21 cellular contexts compared by ENCODE assay signal in genomic region chr13:106340249-106340648, GRCh38.
"Had no signal": no experiment of that assay in that cellular context is flagged by ENCODE, and none has a peak within 500 bp of the region (broad histone marks: within the 10 kb centered on the region; RNA-seq: fewer than 3 reads in every experiment).

No MANE protein-coding gene starts in this region.

- H3K27me3 ChIP-seq: dorsolateral prefrontal cortex, esophagus muscularis mucosa, foreskin keratinocyte, gastroesophageal sphincter, left lung, right atrium auricular region, sigmoid colon, tibial nerve, upper lobe of left lung had no signal

- H3K4me3 ChIP-seq: dorsolateral prefrontal cortex, esophagus muscularis mucosa, gastroesophageal sphincter, heart right ventricle, left lung, prostate gland, right atrium auricular region, sigmoid colon, thoracic aorta, tibial nerve, upper lobe of left lung had no signal

- H3K27ac ChIP-seq: dorsolateral prefrontal cortex, esophagus muscularis mucosa, foreskin keratinocyte, gastroesophageal sphincter, heart right ventricle, left lung, prostate gland, right atrium auricular region, sigmoid colon, thoracic aorta, tibial nerve, upper lobe of left lung had no signal

- H3K4me1 ChIP-seq: esophagus muscularis mucosa, foreskin keratinocyte, gastroesophageal sphincter, heart right ventricle, left lung, prostate gland, right atrium auricular region, tibial nerve had no signal

- H3K9me3 ChIP-seq: prostate gland had no signal

- H3K36me3 ChIP-seq: esophagus muscularis mucosa, gastroesophageal sphincter, heart right ventricle, left lung, prostate gland, right atrium auricular region, sigmoid colon, thoracic aorta, tibial nerve, upper lobe of left lung had no signal

- DNase-seq: dorsolateral prefrontal cortex; effector CD4-positive, alpha-beta T cell; foreskin keratinocyte; heart right ventricle; hippocampal formation; left cardiac atrium; left lung; mesendoderm; naive thymus-derived CD8-positive, alpha-beta T cell; nephron progenitor cell; nucleus accumbens; sigmoid colon; stimulated activated CD4-positive, alpha-beta T cell treated with anti-CD3 and anti-CD28 coated beads, Interleukin-4, amount 100 ng/mL, for 4 hours; upper lobe of left lung had no signal

- ATAC-seq: foreskin keratinocyte; gastroesophageal sphincter; heart right ventricle; left cardiac atrium; left lung; naive thymus-derived CD8-positive, alpha-beta T cell; stimulated activated memory B cell treated with anti-CD40 and anti-IgM and Interleukin-4, amounts not matched to agents 10 μg/mL and 1 μg/mL and 100 μg/mL, for 72 hours had no signal
